ENCODE assay signal across 10 cellular contexts in the genomic region with DNA sequence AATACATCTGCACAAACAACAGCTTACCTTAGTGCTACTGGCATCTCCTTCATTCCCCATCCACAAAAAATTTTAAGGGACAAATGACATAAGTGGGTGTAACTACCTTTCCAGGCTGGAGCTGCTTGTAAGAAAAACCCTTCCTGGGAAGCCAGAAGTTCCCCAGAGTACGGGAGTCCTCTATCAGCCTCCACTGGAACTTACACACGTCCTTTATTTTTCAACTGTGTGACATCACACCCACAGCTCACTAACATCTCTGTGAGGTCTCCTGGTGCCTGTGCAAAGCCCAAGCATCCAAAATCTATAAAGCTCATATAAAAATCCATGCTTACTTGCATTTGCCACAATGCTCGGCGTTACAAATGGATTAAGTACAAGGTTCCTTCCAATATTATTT. TPM values are rescaled to one million over a fixed set of nuclear protein-coding genes. Genes with fewer than 3 reads are reported as not detected.
DNase-seq lines count a peak whose midpoint lies in the region; ATAC-seq and TF ChIP-seq lines count a peak whose summit lies in the region.
"Had no signal": no experiment of that assay in that cellular context is flagged by ENCODE, and none has a peak within 500 bp of the region (broad histone marks: within the 10 kb centered on the region; RNA-seq: fewer than 3 reads in every experiment).

No MANE protein-coding gene starts in this region.

- H3K4me1 ChIP-seq in uterus (peaks cover 0 to 5% of the 10 kb centered on the region in 2 donors), SJCRH30 (peaks cover 7% of the 10 kb centered on the region)

- H3K27ac Mint-ChIP-seq in activated naive CD4-positive, alpha-beta T cell treated with anti-CD3 and anti-CD28 coated beads, Interleukin-2, amount 50 U/mL, for 72 hours = peak overlapping the region; percentile 85 to 89

- intact Hi-C loops in Right ventricle myocardium superior (cut with DNase I) = no loop called here
- intact Hi-C loops in Right ventricle myocardium inferior (cut with DNase I) = no loop called here
- intact Hi-C loops in uterus (cut with DNase I; ENCODE audit: low total_unique reads) = no loop called here

- H3K27me3 ChIP-seq in uterus (no peaks in the 10 kb centered on the region), SJCRH30 (no peaks in the 10 kb centered on the region)

- peak overlapping the region; percentile 29 to 63 for H3K27ac ChIP-seq in uterus
- no peak overlapping the region for H3K27ac ChIP-seq in SJCRH30

- ATAC-seq in Right ventricle myocardium superior (ENCODE audit: poor library complexity) = peak; percentile 26
- no peak for ATAC-seq in Right ventricle myocardium inferior
- ATAC-seq in activated naive CD4-positive, alpha-beta T cell treated with anti-CD3 and anti-CD28 coated beads, Interleukin-2, amount 50 U/mL, for 72 hours = no peak
- ATAC-seq in HG03442 (IDR thresholded peaks at IDR 0.05; ENCODE audit: unreplicated experiment) = no peak

- DNase-seq in Right ventricle myocardium superior = no peak
- no peak for DNase-seq in Right ventricle myocardium inferior (ENCODE audit: missing footprints)
- no peak for DNase-seq in activated naive CD4-positive, alpha-beta T cell treated with anti-CD3 and anti-CD28 coated beads, Interleukin-2, amount 50 U/mL, for 72 hours (ENCODE audit: low spot score in 2 of 2)
- DNase-seq in iris pigment epithelial cell (ENCODE audit: low read depth) = peak; percentile 40
- no peak for DNase-seq in uterus
- DNase-seq in SJCRH30 = no peak
- DNase-seq in NOMO-1 treated with DMSO at 0.1 percent for 48 hours (lab: John Stamatoyannopoulos, UW; ENCODE audit: unreplicated experiment) = no peak
- DNase-seq: midbrain, NCI-H2081 treated with DMSO at 0.1 percent for 48 hours had no signal

- no peaks in the 10 kb centered on the region for H3K36me3 ChIP-seq in uterus
- no peaks in the 10 kb centered on the region for H3K36me3 ChIP-seq in SJCRH30

- H3K9me3 Mint-ChIP-seq in activated naive CD4-positive, alpha-beta T cell treated with anti-CD3 and anti-CD28 coated beads, Interleukin-2, amount 50 U/mL, for 72 hours = peaks cover 0 to 5% of the 10 kb centered on the region in 2 donors

- peaks cover 4 to 18% of the 10 kb centered on the region in 2 donors for H3K36me3 Mint-ChIP-seq in activated naive CD4-positive, alpha-beta T cell treated with anti-CD3 and anti-CD28 coated beads, Interleukin-2, amount 50 U/mL, for 72 hours

- TF ChIP-seq CTCF in uterus (IDR thresholded peaks at IDR 0.05) = no peak

- H3K4me3 ChIP-seq in uterus (no peak overlapping the region), SJCRH30 (no peak overlapping the region)

- H3K9me3 ChIP-seq in uterus (no peaks in the 10 kb centered on the region), SJCRH30 (replicated peaks) (no peaks in the 10 kb centered on the region)

- no peak for TF ChIP-seq POLR2A in uterus (IDR thresholded peaks at IDR 0.05)

RNA-seq across cellular contexts. Expression of a gene that starts 27.6 kb away (rescaled TPM):
- total RNA-seq in Right ventricle myocardium superior = 93.9 TPM
- 93.8 TPM for total RNA-seq in Right ventricle myocardium inferior
- 10 to 100 TPM; 28.2 to 39.1 TPM for total RNA-seq in activated naive CD4-positive, alpha-beta T cell treated with anti-CD3 and anti-CD28 coated beads, Interleukin-2, amount 50 U/mL, for 72 hours
- total RNA-seq in uterus = 100 to 1,000 TPM in 2 of 4 donors, 10 to 100 TPM in 2; 20.9 to 108 (median 69.6) TPM
- total RNA-seq in SJCRH30 (2014; rRNA removed; shearing (Covaris generic)) = 16.9 and 17.4 TPM in 2 replicates
